Comparison of ENCODE assay signal across 1 cellular context in the genomic region with DNA sequence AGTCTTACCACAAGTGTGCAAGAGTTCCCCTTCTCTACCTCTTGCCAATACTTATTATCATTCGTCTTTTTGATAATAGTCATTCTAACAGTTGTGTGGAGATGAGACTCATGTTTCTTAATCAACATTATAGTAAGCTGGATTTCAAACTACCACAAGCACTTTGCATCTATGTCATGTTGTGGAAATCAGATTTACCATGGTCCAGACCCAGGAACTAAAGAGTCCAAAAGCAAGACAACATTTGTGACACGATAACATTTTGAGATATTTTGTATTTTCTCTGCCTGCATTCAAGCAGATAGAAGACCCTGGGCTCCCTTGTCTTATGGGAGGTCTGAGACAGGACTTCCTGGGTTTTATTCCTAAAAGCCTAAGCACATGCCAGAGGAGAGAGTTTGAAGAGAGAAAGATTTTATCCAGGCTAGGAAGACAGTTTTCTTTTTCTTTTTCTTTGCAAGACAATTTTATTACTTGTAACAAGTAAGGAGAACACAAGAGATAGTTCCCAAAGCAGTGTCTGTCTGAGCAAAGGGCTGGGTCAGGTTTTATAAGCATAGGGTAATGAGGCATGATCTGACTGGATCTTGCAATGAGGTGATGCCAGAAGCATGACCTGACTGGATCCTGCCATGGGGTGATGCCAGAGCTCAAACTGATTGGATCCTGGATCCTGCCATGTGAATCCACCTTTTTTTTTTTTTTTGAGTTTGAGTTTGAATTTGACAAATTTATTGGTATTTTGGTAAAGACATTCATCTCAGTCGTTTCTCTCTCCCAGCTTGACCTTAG.
TF ChIP-seq lines count a peak whose summit lies in the region.

No MANE protein-coding gene starts in this region.

TF ChIP-seq in K562, 482 proteins besides CTCF, POLR2A, EP300 and RAD21 (continued from another document and continues in another):
- TF ChIP-seq MGA (IDR thresholded peaks at IDR 0.05) (no peak), MYBL2 (IDR thresholded peaks at IDR 0.05; ENCODE audit: low read depth) (no peak), MYBL2 (CRISPR knock-in tag; IDR thresholded peaks at IDR 0.05; ENCODE audit: borderline replicate concordance) (no peak), DMBX1 (CRISPR knock-in tag; IDR thresholded peaks at IDR 0.05; ENCODE audit: borderline replicate concordance) (no peak), PHF8 (IDR thresholded peaks at IDR 0.05; ENCODE audit: borderline replicate concordance, low read length) (no peak), ZNF511 (CRISPR knock-in tag; IDR thresholded peaks at IDR 0.05) (no peak), MAFG (tag; conservative IDR thresholded peaks at IDR 0.05) (no peak), ZNF408 (CRISPR knock-in tag; IDR thresholded peaks at IDR 0.05; ENCODE audit: low read depth) (no peak), SOX6 (IDR thresholded peaks at IDR 0.05) (no peak), PRDM10 (IDR thresholded peaks at IDR 0.05; ENCODE audit: partially characterized antibody) (no peak), BHLHE40 (IDR thresholded peaks at IDR 0.05; ENCODE audit: low read length) (no peak), TCFL5 (CRISPR knock-in tag; conservative IDR thresholded peaks at IDR 0.05) (no peak), ZFP36 (IDR thresholded peaks at IDR 0.05; ENCODE audit: low read depth, low read length, partially characterized antibody) (no peak), CAMTA2 (CRISPR knock-in tag; conservative IDR thresholded peaks at IDR 0.05) (no peak), ZNF431 (CRISPR knock-in tag; IDR thresholded peaks at IDR 0.05) (no peak), CREB3L1 (IDR thresholded peaks at IDR 0.05; ENCODE audit: borderline replicate concordance, low read depth) (no peak)
- TF ChIP-seq, protein P1, sequence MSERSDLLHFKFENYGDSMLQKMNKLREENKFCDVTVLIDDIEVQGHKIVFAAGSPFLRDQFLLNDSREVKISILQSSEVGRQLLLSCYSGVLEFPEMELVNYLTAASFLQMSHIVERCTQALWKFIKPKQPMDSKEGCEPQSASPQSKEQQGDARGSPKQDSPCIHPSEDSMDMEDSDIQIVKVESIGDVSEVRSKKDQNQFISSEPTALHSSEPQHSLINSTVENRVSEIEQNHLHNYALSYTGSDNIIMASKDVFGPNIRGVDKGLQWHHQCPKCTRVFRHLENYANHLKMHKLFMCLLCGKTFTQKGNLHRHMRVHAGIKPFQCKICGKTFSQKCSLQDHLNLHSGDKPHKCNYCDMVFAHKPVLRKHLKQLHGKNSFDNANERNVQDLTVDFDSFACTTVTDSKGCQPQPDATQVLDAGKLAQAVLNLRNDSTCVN (CRISPR knock-in tag; IDR thresholded peaks at IDR 0.05) = peak; percentile 83
- TF ChIP-seq, protein P2, sequence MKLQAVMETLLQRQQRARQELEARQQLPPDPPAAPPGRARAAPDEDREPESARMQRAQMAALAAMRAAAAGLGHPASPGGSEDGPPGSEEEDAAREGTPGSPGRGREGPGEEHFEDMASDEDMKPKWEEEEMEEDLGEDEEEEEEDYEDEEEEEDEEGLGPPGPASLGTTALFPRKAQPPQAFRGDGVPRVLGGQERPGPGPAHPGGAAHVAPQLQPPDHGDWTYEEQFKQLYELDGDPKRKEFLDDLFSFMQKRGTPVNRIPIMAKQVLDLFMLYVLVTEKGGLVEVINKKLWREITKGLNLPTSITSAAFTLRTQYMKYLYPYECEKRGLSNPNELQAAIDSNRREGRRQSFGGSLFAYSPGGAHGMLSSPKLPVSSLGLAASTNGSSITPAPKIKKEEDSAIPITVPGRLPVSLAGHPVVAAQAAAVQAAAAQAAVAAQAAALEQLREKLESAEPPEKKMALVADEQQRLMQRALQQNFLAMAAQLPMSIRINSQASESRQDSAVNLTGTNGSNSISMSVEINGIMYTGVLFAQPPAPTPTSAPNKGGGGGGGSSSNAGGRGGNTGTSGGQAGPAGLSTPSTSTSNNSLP (IDR thresholded peaks at IDR 0.05; ENCODE audit: borderline replicate concordance, low read depth, low read length) = no peak
- TF ChIP-seq, protein P3, sequence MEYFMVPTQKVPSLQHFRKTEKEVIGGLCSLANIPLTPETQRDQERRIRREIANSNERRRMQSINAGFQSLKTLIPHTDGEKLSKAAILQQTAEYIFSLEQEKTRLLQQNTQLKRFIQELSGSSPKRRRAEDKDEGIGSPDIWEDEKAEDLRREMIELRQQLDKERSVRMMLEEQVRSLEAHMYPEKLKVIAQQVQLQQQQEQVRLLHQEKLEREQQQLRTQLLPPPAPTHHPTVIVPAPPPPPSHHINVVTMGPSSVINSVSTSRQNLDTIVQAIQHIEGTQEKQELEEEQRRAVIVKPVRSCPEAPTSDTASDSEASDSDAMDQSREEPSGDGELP (CRISPR knock-in tag; IDR thresholded peaks at IDR 0.05; ENCODE audit: borderline replicate concordance) = no peak
- TF ChIP-seq, protein P4, sequence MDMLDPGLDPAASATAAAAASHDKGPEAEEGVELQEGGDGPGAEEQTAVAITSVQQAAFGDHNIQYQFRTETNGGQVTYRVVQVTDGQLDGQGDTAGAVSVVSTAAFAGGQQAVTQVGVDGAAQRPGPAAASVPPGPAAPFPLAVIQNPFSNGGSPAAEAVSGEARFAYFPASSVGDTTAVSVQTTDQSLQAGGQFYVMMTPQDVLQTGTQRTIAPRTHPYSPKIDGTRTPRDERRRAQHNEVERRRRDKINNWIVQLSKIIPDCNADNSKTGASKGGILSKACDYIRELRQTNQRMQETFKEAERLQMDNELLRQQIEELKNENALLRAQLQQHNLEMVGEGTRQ (CRISPR knock-in tag; IDR thresholded peaks at IDR 0.05) = no peak
